ENCODE assay signal across 14 cellular contexts in the genomic region with DNA sequence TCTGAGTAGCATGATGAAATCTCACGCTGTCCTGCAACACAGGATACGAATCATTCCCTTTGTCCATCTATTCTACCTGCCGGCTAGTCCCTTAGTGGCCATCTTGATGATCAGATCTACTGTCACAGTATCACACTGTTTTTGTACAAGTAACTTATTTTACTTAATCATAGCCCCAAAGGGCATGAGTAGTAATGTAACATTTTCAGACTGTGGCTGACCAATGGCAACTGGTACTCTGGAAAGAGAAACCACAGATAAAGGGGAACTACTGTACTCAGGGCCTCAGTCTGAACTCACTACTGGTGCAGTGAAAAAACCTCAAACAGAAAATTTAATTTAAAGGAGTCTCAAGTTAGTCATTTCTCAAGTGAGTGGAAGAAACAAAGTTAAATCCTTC.
DNase-seq lines count a peak whose midpoint lies in the region; ATAC-seq, FAIRE-seq and TF ChIP-seq lines count a peak whose summit lies in the region.
"Had no signal": no experiment of that assay in that cellular context is flagged by ENCODE, and none has a peak within 500 bp of the region (broad histone marks: within the 10 kb centered on the region; RNA-seq: fewer than 3 reads in every experiment).

No MANE protein-coding gene starts in this region.

- intact Hi-C loops in activated naive CD4-positive, alpha-beta T cell treated with anti-CD3 and anti-CD28 coated beads for 36 hours (cut with micrococcal nuclease), result no loop called here
- intact Hi-C loops in sigmoid colon (cut with DNase I) (no loop called here), right cardiac atrium (cut with DNase I) (no loop called here)

- H3K9me3 Mint-ChIP-seq in activated naive CD4-positive, alpha-beta T cell treated with anti-CD3 and anti-CD28 coated beads, Interleukin-2, amount 10 ng/mL, durations not matched to agents 7 days and 5 days, result no peaks in the 10 kb centered on the region
- H3K9me3 Mint-ChIP-seq in activated naive CD4-positive, alpha-beta T cell treated with anti-CD3 and anti-CD28 coated beads for 36 hours, result no peaks in the 10 kb centered on the region
- H3K9me3 Mint-ChIP-seq: activated B cell treated with CpG ODN at 0.5 μM for 24 hours had no signal

- CTCF ChIA-PET in activated naive CD4-positive, alpha-beta T cell treated with anti-CD3 and anti-CD28 coated beads, Interleukin-2, amount 10 ng/mL, durations not matched to agents 7 days and 5 days (lab: Charles Lee), result no interaction called here
- CTCF ChIA-PET in activated naive CD4-positive, alpha-beta T cell treated with anti-CD3 and anti-CD28 coated beads for 36 hours (lab: Charles Lee), result no interaction called here

- H3K27me3 Mint-ChIP-seq in activated naive CD4-positive, alpha-beta T cell treated with anti-CD3 and anti-CD28 coated beads, Interleukin-2, amount 10 ng/mL, durations not matched to agents 7 days and 5 days, result peaks cover 3% of the 10 kb centered on the region
- H3K27me3 Mint-ChIP-seq in activated naive CD4-positive, alpha-beta T cell treated with anti-CD3 and anti-CD28 coated beads for 36 hours (ENCODE audit: low read depth), result peaks cover 10% of the 10 kb centered on the region

- no peak for TF ChIP-seq EP300 in sigmoid colon (IDR thresholded peaks at IDR 0.05)

- H3K9me3 ChIP-seq in SJCRH30 (replicated peaks), result no peaks in the 10 kb centered on the region
- H3K9me3 ChIP-seq in sigmoid colon, result no peaks in the 10 kb centered on the region
- no peaks in the 10 kb centered on the region for H3K9me3 ChIP-seq in right cardiac atrium (ENCODE audit: control insufficient read depth, low read length)

- H3K36me3 ChIP-seq in SJCRH30, result no peaks in the 10 kb centered on the region
- no peaks in the 10 kb centered on the region for H3K36me3 ChIP-seq in sigmoid colon

- H3K4me1 ChIP-seq in SJCRH30 (peaks cover 5% of the 10 kb centered on the region; the same call in 1 of the 2 replicates), sigmoid colon (no peaks in the 10 kb centered on the region), right cardiac atrium (ENCODE audit: control insufficient read depth, insufficient read depth, low read length) (no peaks in the 10 kb centered on the region)

- TF ChIP-seq POLR2A in GM12892 (IDR thresholded peaks at IDR 0.05; ENCODE audit: low read depth, low read length) (no peak), sigmoid colon (IDR thresholded peaks at IDR 0.05) (no peak)

- no peak overlapping the region for H3K4me3 Mint-ChIP-seq in activated naive CD4-positive, alpha-beta T cell treated with anti-CD3 and anti-CD28 coated beads, Interleukin-2, amount 10 ng/mL, durations not matched to agents 7 days and 5 days
- no peak overlapping the region for H3K4me3 Mint-ChIP-seq in activated naive CD4-positive, alpha-beta T cell treated with anti-CD3 and anti-CD28 coated beads for 36 hours
- H3K4me3 Mint-ChIP-seq: activated B cell treated with CpG ODN at 0.5 μM for 24 hours had no signal

- no peak overlapping the region for H3K27ac Mint-ChIP-seq in activated naive CD4-positive, alpha-beta T cell treated with anti-CD3 and anti-CD28 coated beads, Interleukin-2, amount 10 ng/mL, durations not matched to agents 7 days and 5 days
- H3K27ac Mint-ChIP-seq in activated naive CD4-positive, alpha-beta T cell treated with anti-CD3 and anti-CD28 coated beads for 36 hours, result no peak overlapping the region
- H3K27ac Mint-ChIP-seq: activated B cell treated with CpG ODN at 0.5 μM for 24 hours had no signal

- no peak overlapping the region for H3K4me3 ChIP-seq in SJCRH30
- H3K4me3 ChIP-seq in sigmoid colon, result no peak overlapping the region
- no peak overlapping the region for H3K4me3 ChIP-seq in right cardiac atrium (ENCODE audit: low read length)

- H3K4me1 Mint-ChIP-seq in activated naive CD4-positive, alpha-beta T cell treated with anti-CD3 and anti-CD28 coated beads, Interleukin-2, amount 10 ng/mL, durations not matched to agents 7 days and 5 days, result no peaks in the 10 kb centered on the region
- H3K4me1 Mint-ChIP-seq in activated naive CD4-positive, alpha-beta T cell treated with anti-CD3 and anti-CD28 coated beads for 36 hours (ENCODE audit: low read depth), result no peaks in the 10 kb centered on the region
- H3K4me1 Mint-ChIP-seq: activated B cell treated with CpG ODN at 0.5 μM for 24 hours had no signal

- no peaks in the 10 kb centered on the region for H3K36me3 Mint-ChIP-seq in activated naive CD4-positive, alpha-beta T cell treated with anti-CD3 and anti-CD28 coated beads, Interleukin-2, amount 10 ng/mL, durations not matched to agents 7 days and 5 days
- H3K36me3 Mint-ChIP-seq in activated naive CD4-positive, alpha-beta T cell treated with anti-CD3 and anti-CD28 coated beads for 36 hours (ENCODE audit: low read depth), result no peaks in the 10 kb centered on the region

- peak; percentile 98 for ATAC-seq in HG03103 (IDR thresholded peaks at IDR 0.05; ENCODE audit: low read depth, unreplicated experiment)
- no peak for ATAC-seq in right cardiac atrium

- WGBS in sigmoid colon, 2 donors, result 79 to 90% methylated on average over 3 of the region's 3 CpGs
- 82% methylated on average over 3 of the region's 3 CpGs for WGBS in right cardiac atrium

- TF ChIP-seq CTCF in GM20000 (IDR thresholded peaks at IDR 0.05; ENCODE audit: extremely low read depth, missing control alignments) (no peak), sigmoid colon (IDR thresholded peaks at IDR 0.05) (no peak)

- FAIRE-seq in GM12892 (lab: Jason Lieb, UNC), result peak; percentile 70

- H3K27ac ChIP-seq in SJCRH30 (peak overlapping the region; percentile 43), sigmoid colon (no peak overlapping the region), right cardiac atrium (ENCODE audit: low read length) (no peak overlapping the region)

- DNase-seq in GM12892 (ENCODE audit: insufficient read length) (peak; percentile 13), GM20000 (ENCODE audit: low spot score) (peak; percentile 51), SJCRH30 (no peak), sigmoid colon (no peak), right cardiac atrium (no peak)
- no peak for DNase-seq in activated naive CD4-positive, alpha-beta T cell treated with anti-CD3 and anti-CD28 coated beads, Interleukin-2, amount 10 ng/mL, durations not matched to agents 7 days and 5 days
- no peak for DNase-seq in activated naive CD4-positive, alpha-beta T cell treated with anti-CD3 and anti-CD28 coated beads for 36 hours
- DNase-seq: activated B cell treated with CpG ODN at 0.5 μM for 24 hours, C1 segment of cervical spinal cord, caudate nucleus, HCEC 1CT, hippocampal formation, nucleus accumbens had no signal

- H3K27me3 ChIP-seq in SJCRH30 (no peaks in the 10 kb centered on the region), sigmoid colon (no peaks in the 10 kb centered on the region), right cardiac atrium (ENCODE audit: control insufficient read depth, insufficient read depth) (no peaks in the 10 kb centered on the region)

Comparison
In these comparisons a context has a peak if more than half of its experiments do, and no peak if none do; other contexts are left out.
1. DNase-seq: peak in GM12892 (single experiment) and GM20000 (single experiment); none in SJCRH30 (0 of 2), activated naive CD4-positive, alpha-beta T cell treated with anti-CD3 and anti-CD28 coated beads, Interleukin-2, amount 10 ng/mL, durations not matched to agents 7 days and 5 days (single experiment), activated naive CD4-positive, alpha-beta T cell treated with anti-CD3 and anti-CD28 coated beads for 36 hours (single experiment), sigmoid colon (single experiment) and right cardiac atrium (0 of 3).